14 cellular contexts compared by ENCODE assay signal in genomic region chr3:15339786-15340215, GRCh38. TPM values are rescaled to one million over a fixed set of nuclear protein-coding genes. Genes with fewer than 3 reads are reported as not detected.
DNase-seq lines count a peak whose midpoint lies in the region; ATAC-seq and TF ChIP-seq lines count a peak whose summit lies in the region.
"Had no signal": no experiment of that assay in that cellular context is flagged by ENCODE, and none has a peak within 500 bp of the region (broad histone marks: within the 10 kb centered on the region; RNA-seq: fewer than 3 reads in every experiment).

No MANE protein-coding gene starts in this region.

- TF ChIP-seq CTCF in PC-9 (conservative IDR thresholded peaks at IDR 0.05) (no peak), gastrocnemius medialis (IDR thresholded peaks at IDR 0.05 in 4 of 5, conservative IDR thresholded peaks at IDR 0.05 in 1 of 5) (no peak), nephron progenitor cell (IDR thresholded peaks at IDR 0.05) (no peak)

- CTCF ChIA-PET in PC-9 (lab: Charles Lee) = no interaction called here

- no peak overlapping the region for H3K4me3 Mint-ChIP-seq in nephron progenitor cell

- no peaks in the 10 kb centered on the region for H3K79me2 ChIP-seq in PC-9 (ENCODE audit: low read depth)

- H3K9me2 ChIP-seq in PC-9 (ENCODE audit: insufficient read depth) = peaks cover 5% of the 10 kb centered on the region; the same call in 1 of the 2 replicates

- H3K36me3 Mint-ChIP-seq in nephron progenitor cell (ENCODE audit: low read depth) = no peaks in the 10 kb centered on the region

- DNase-seq in NOMO-1 treated with DMSO at 0.1 percent for 48 hours (lab: John Stamatoyannopoulos, UW; ENCODE audit: unreplicated experiment) = peak; percentile 14
- no peak for DNase-seq in NOMO-1 treated with dmso at 0.1 percent for 144 hours (lab: John Stamatoyannopoulos, UW; ENCODE audit: unreplicated experiment)
- DNase-seq in PC-9 = peak in 1 of 2 experiments; percentile 59
- no peak for DNase-seq in gastrocnemius medialis
- DNase-seq in activated CD4-positive, alpha-beta T cell treated with anti-CD3 and anti-CD28 coated beads, Interleukin-2, amount 50 U/mL, for 1 hour = no peak
- no peak for DNase-seq in nephron progenitor cell
- DNase-seq: activated CD4-positive, alpha-beta T cell treated with anti-CD3 and anti-CD28 coated beads for 4 hours; activated naive CD4-positive, alpha-beta T cell; cortex of kidney; hippocampal formation; NCI-H146 had no signal

- in situ Hi-C loops in gastrocnemius medialis (cut with MboI; ENCODE audit: low sequenced_read_pairs in 4 of 4) = loop anchor here in 3 of 4 donors (5.0 to 10.0 kb wide), 5 partner anchors 32 to 72 kb away; no protein-coding TSS in a partner anchor

- no peak for TF ChIP-seq POLR2A in gastrocnemius medialis (IDR thresholded peaks at IDR 0.05)

- no peak overlapping the region for H2AFZ ChIP-seq in PC-9

- BruUV-seq in PC-9 (replicated peaks; lab: Mats Ljungman, UMichigan) = no TSS peak

- POLR2A ChIA-PET in PC-9 (lab: Charles Lee; ENCODE audit: unreplicated experiment) = interaction anchor here (0.7 kb wide), 2 partner anchors 65 to 97 kb away, joined by 3 to 6 read pairs; no protein-coding TSS in a partner anchor

- intact Hi-C loops in PC-9 (cut with micrococcal nuclease; ENCODE audit: unreplicated experiment) (no loop called here), gastrocnemius medialis (cut with DNase I; ENCODE audit: low total_unique reads) (no loop called here)

- no peaks in the 10 kb centered on the region for H3K9me3 Mint-ChIP-seq in nephron progenitor cell

- H3K27ac ChIP-seq in PC-9 (0 out of 2 replicates have a peak overlapping the region, but pooled peaks have one; percentile 10), gastrocnemius medialis (no peak overlapping the region)
- H3K27ac ChIP-seq: 22Rv1 had no signal

- peaks cover 10% of the 10 kb centered on the region for H3F3A ChIP-seq in PC-9 (ENCODE audit: insufficient read depth, low read depth)

- no peaks in the 10 kb centered on the region for H4K20me1 ChIP-seq in PC-9 (ENCODE audit: insufficient read depth)

- peaks cover 26% of the 10 kb centered on the region for H3K4me1 ChIP-seq in PC-9 (replicated peaks; ENCODE audit: insufficient read depth)
- H3K4me1 ChIP-seq in gastrocnemius medialis = peaks cover 3 to 7% of the 10 kb centered on the region in 2 donors

- H3K9me3 ChIP-seq in PC-9 (ENCODE audit: insufficient read depth, low read depth) (no peaks in the 10 kb centered on the region), gastrocnemius medialis (no peaks in the 10 kb centered on the region)

- no peaks in the 10 kb centered on the region for H3K36me3 ChIP-seq in PC-9 (ENCODE audit: low read depth)
- H3K36me3 ChIP-seq in gastrocnemius medialis = no peaks in the 10 kb centered on the region

- H3K27me3 ChIP-seq in PC-9 (ENCODE audit: insufficient read depth, low read depth) (no peaks in the 10 kb centered on the region), gastrocnemius medialis (no peaks in the 10 kb centered on the region)

- peaks cover 2% of the 10 kb centered on the region for H3K27me3 Mint-ChIP-seq in nephron progenitor cell (ENCODE audit: low read depth, poor library complexity)

- H3K4me1 Mint-ChIP-seq in nephron progenitor cell = peaks cover 5% of the 10 kb centered on the region

- no peak overlapping the region for H3K27ac Mint-ChIP-seq in nephron progenitor cell

- no peak overlapping the region for H3K4me3 ChIP-seq in PC-9
- no peak overlapping the region for H3K4me3 ChIP-seq in gastrocnemius medialis

- ATAC-seq in esophagus mucosa (peak; percentile 69), gastrocnemius medialis (peak; percentile 55 to 64), GM18870 (IDR thresholded peaks at IDR 0.05; ENCODE audit: unreplicated experiment) (no peak)

- H3K4me2 ChIP-seq in PC-9 = no peak overlapping the region

RNA-seq across cellular contexts. Expression of gene SH3BP5, which starts 7.4 kb away (rescaled TPM):
- total RNA-seq in PC-9 (2021) = 31.6 and 39.3 TPM in 2 replicates
- total RNA-seq in esophagus mucosa = 9.3 TPM
- total RNA-seq in gastrocnemius medialis = 100 to 1,000 TPM in 2 of 4 donors, 10 to 100 TPM in 2; 31.5 to 111 (median 75.5) TPM
